15 cellular contexts compared by ENCODE assay signal in genomic region chr10:64174666-64175265, GRCh38.
"Had no signal": no experiment of that assay in that cellular context is flagged by ENCODE, and none has a peak within 500 bp of the region (broad histone marks: within the 10 kb centered on the region; RNA-seq: fewer than 3 reads in every experiment).

No MANE protein-coding gene starts in this region.

- H3K4me3 Mint-ChIP-seq: endodermal cell; naive thymus-derived CD4-positive, alpha-beta T cell; type B pancreatic cell had no signal

- H3K27me3 Mint-ChIP-seq: type B pancreatic cell had no signal

- H3K27ac Mint-ChIP-seq: endodermal cell; naive thymus-derived CD4-positive, alpha-beta T cell; type B pancreatic cell had no signal

- H3K9me3 Mint-ChIP-seq: type B pancreatic cell had no signal

- H3K36me3 Mint-ChIP-seq: naive thymus-derived CD4-positive, alpha-beta T cell; type B pancreatic cell had no signal

- H3K4me1 Mint-ChIP-seq: naive thymus-derived CD4-positive, alpha-beta T cell had no signal

- DNase-seq: effector CD4-positive, alpha-beta T cell; endodermal cell; erythroblast; foreskin keratinocyte; heart right ventricle; islet precursor cell; mammary epithelial cell; naive thymus-derived CD4-positive, alpha-beta T cell; posterior cingulate gyrus; right cardiac atrium; small intestine; stimulated activated CD4-positive, alpha-beta T cell treated with anti-CD3 and anti-CD28 coated beads, Interleukin-12 subunit alpha, Interleukin-12 subunit beta, amount 100 ng/mL, for 4 hours; stimulated activated naive CD4-positive, alpha-beta T cell treated with Interleukin-2 at 50 U/mL for 16 hours; thyroid gland had no signal
